8 cellular contexts compared by ENCODE assay signal in the genomic region with DNA sequence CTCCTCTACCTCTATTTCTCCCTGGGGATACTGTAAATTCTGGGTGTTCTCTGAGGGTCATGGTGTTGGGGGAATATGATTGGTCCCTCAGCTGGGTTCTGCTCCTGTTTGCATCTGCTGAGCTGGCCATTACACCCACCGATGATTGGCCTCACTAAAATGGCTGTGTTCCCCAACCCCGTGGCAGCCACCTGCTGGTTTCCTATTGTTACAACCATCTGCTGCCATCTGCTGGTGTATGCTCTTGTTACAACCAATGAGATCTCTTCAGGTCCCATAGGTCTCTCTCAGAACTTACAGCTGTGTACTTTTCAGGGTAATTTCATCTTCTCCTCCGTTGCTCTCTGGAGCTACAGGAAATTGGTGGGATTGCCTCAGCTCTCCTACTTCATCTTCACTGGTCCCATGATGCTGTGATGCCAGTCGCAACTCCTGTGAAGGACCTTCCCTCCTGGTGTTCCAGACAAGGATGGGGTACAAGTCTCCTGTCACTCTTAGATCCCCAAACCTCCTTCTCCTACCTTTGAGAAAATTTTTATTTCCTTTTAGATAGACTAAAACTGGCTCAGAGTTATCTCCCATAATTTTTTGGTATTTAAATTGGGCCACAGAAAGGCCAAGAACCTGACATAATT.
DNase-seq lines count a peak whose midpoint lies in the region; ATAC-seq and TF ChIP-seq lines count a peak whose summit lies in the region.

No MANE protein-coding gene starts in this region.

- TF ChIP-seq POLR2A in lower leg skin (IDR thresholded peaks at IDR 0.05) = no peak

- no peak overlapping the region for H3K4me3 ChIP-seq in CD8-positive, alpha-beta T cell (ENCODE audit: low read depth, low read length)
- H3K4me3 ChIP-seq in lower leg skin (ENCODE audit: low read depth, poor library complexity, severe bottlenecking) = no peak overlapping the region

- DNase-seq in CD8-positive, alpha-beta T cell = peak; percentile 37 to 75 (median 69)
- DNase-seq in NCI-H526 treated with DMSO at 0.1 percent for 48 hours (lab: John Stamatoyannopoulos, UW) (peak; percentile 86), dedifferentiated amniotic fluid mesenchymal stem cell (ENCODE audit: extremely low spot score) (peak; percentile 92), lower leg skin (ENCODE audit: low spot score in 2 of 2) (peak; percentile 83 to 89)
- DNase-seq in activated CD4-positive, alpha-beta T cell treated with anti-CD3 and anti-CD28 coated beads, Interleukin-2, amount 10 ng/mL, durations not matched to agents 7 days and 5 days = peak; percentile 84
- DNase-seq in stimulated activated CD4-positive, alpha-beta T cell treated with anti-CD3 and anti-CD28 coated beads, TNF-alpha, amount 100 ng/mL, for 48 hours (ENCODE audit: low read depth in 3 of 3) = peak; percentile 52 to 74 (median 62)

- H3K27ac Mint-ChIP-seq in CD8-positive, alpha-beta T cell = no peak overlapping the region
- no peak overlapping the region for H3K27ac Mint-ChIP-seq in activated CD4-positive, alpha-beta T cell treated with anti-CD3 and anti-CD28 coated beads, Interleukin-2, amount 10 ng/mL, durations not matched to agents 7 days and 5 days

- H3K27ac ChIP-seq in CD8-positive, alpha-beta T cell (ENCODE audit: low read depth, low read length) = no peak overlapping the region

- no peaks in the 10 kb centered on the region for H3K4me1 ChIP-seq in CD8-positive, alpha-beta T cell (ENCODE audit: insufficient read depth, low read length)

- H3K4me3 Mint-ChIP-seq in CD8-positive, alpha-beta T cell = no peak overlapping the region
- H3K4me3 Mint-ChIP-seq in activated CD4-positive, alpha-beta T cell treated with anti-CD3 and anti-CD28 coated beads, Interleukin-2, amount 10 ng/mL, durations not matched to agents 7 days and 5 days = no peak overlapping the region

- no peaks in the 10 kb centered on the region for H3K9me3 ChIP-seq in CD8-positive, alpha-beta T cell (ENCODE audit: low read length)

- CTCF ChIA-PET in CD8-positive, alpha-beta T cell (lab: Charles Lee) = interaction anchor here (0.6 to 3.6 kb wide), 14 partner anchors 10 to 1685 kb away, joined by 3 to 30 read pairs (median 6); no protein-coding TSS in a partner anchor
- CTCF ChIA-PET in activated CD4-positive, alpha-beta T cell treated with anti-CD3 and anti-CD28 coated beads, Interleukin-2, amount 10 ng/mL, durations not matched to agents 7 days and 5 days (lab: Charles Lee) = interaction anchor here (0.6 to 1.5 kb wide), 2 partner anchors 872 to 1109 kb away, joined by 3 to 5 read pairs; no protein-coding TSS in a partner anchor

- peaks cover 3% of the 10 kb centered on the region for H3K4me1 Mint-ChIP-seq in CD8-positive, alpha-beta T cell (ENCODE audit: low read depth)
- H3K4me1 Mint-ChIP-seq in activated CD4-positive, alpha-beta T cell treated with anti-CD3 and anti-CD28 coated beads, Interleukin-2, amount 10 ng/mL, durations not matched to agents 7 days and 5 days = peaks cover 3% of the 10 kb centered on the region

- H3K27me3 ChIP-seq in CD8-positive, alpha-beta T cell (ENCODE audit: insufficient read depth, low read length) = no peaks in the 10 kb centered on the region

- peak; percentile 94 for ATAC-seq in CD8-positive, alpha-beta T cell
- peak; percentile 100 for ATAC-seq in GM19455 (IDR thresholded peaks at IDR 0.05; ENCODE audit: unreplicated experiment)
- peak; percentile 100 for ATAC-seq in HG03520 (IDR thresholded peaks at IDR 0.05; ENCODE audit: unreplicated experiment)

- no peaks in the 10 kb centered on the region for H3K36me3 ChIP-seq in CD8-positive, alpha-beta T cell (ENCODE audit: insufficient read depth, low read length)

- no peaks in the 10 kb centered on the region for H3K9me3 Mint-ChIP-seq in CD8-positive, alpha-beta T cell
- no peaks in the 10 kb centered on the region for H3K9me3 Mint-ChIP-seq in activated CD4-positive, alpha-beta T cell treated with anti-CD3 and anti-CD28 coated beads, Interleukin-2, amount 10 ng/mL, durations not matched to agents 7 days and 5 days

- POLR2A ChIA-PET in CD8-positive, alpha-beta T cell (lab: Charles Lee) = no interaction called here
- POLR2A ChIA-PET in activated CD4-positive, alpha-beta T cell treated with anti-CD3 and anti-CD28 coated beads, Interleukin-2, amount 10 ng/mL, durations not matched to agents 7 days and 5 days (lab: Charles Lee) = no interaction called here

- TF ChIP-seq CTCF in CD8-positive, alpha-beta T cell (IDR thresholded peaks at IDR 0.05) = peak; percentile 89
- TF ChIP-seq CTCF in lower leg skin (IDR thresholded peaks at IDR 0.05) = no peak

- intact Hi-C loops in CD8-positive, alpha-beta T cell (cut with DNase I, micrococcal nuclease) = loop anchor here (1.0 to 10.0 kb wide), 3 partner anchors 407 to 1679 kb away; no protein-coding TSS in a partner anchor
- intact Hi-C loops in lower leg skin (cut with DNase I; ENCODE audit: low total_unique reads) = no loop called here

- peaks cover under 1% of the 10 kb centered on the region for H3K27me3 Mint-ChIP-seq in CD8-positive, alpha-beta T cell (ENCODE audit: low read depth)
- peaks cover 2% of the 10 kb centered on the region for H3K27me3 Mint-ChIP-seq in activated CD4-positive, alpha-beta T cell treated with anti-CD3 and anti-CD28 coated beads, Interleukin-2, amount 10 ng/mL, durations not matched to agents 7 days and 5 days

- 21 to 25% methylated on average over 4 of the region's 4 CpGs for WGBS in lower leg skin, 2 donors

- no peaks in the 10 kb centered on the region for H3K36me3 Mint-ChIP-seq in CD8-positive, alpha-beta T cell
- H3K36me3 Mint-ChIP-seq in activated CD4-positive, alpha-beta T cell treated with anti-CD3 and anti-CD28 coated beads, Interleukin-2, amount 10 ng/mL, durations not matched to agents 7 days and 5 days (ENCODE audit: low read depth) = no peaks in the 10 kb centered on the region
